In genomic region chr9:91428927-91429351, GRCh38 we compare ENCODE assay signal across 16 cellular contexts. TPM values are rescaled to one million over a fixed set of nuclear protein-coding genes. Genes with fewer than 3 reads are reported as not detected.
DNase-seq lines count a peak whose midpoint lies in the region; ATAC-seq and TF ChIP-seq lines count a peak whose summit lies in the region.
"Had no signal": no experiment of that assay in that cellular context is flagged by ENCODE, and none has a peak within 500 bp of the region (broad histone marks: within the 10 kb centered on the region; RNA-seq: fewer than 3 reads in every experiment).

No MANE protein-coding gene starts in this region.

- H3K79me2 ChIP-seq in trophoblast cell (ENCODE audit: control insufficient read depth, insufficient read depth, low read length, poor library complexity), result peaks cover 4% of the 10 kb centered on the region

- H2AK5ac ChIP-seq in trophoblast cell (ENCODE audit: low read length), result no peak overlapping the region

- H3K18ac ChIP-seq in trophoblast cell (ENCODE audit: low read length), result no peak overlapping the region

- H3K4ac ChIP-seq in trophoblast cell (ENCODE audit: low read depth, low read length), result no peak overlapping the region

- no peaks in the 10 kb centered on the region; the same call in 1 of the 2 replicates for H3K9me3 ChIP-seq in MG63
- H3K9me3 ChIP-seq in trophoblast cell (ENCODE audit: insufficient read depth, low read depth, low read length), result peaks cover 4% of the 10 kb centered on the region
- H3K9me3 ChIP-seq: BE2C had no signal

- H3K4me1 ChIP-seq in trophoblast cell (ENCODE audit: control insufficient read depth in 1 of 2, insufficient read depth in 2 of 2, low read length in 2 of 2), result peaks cover 3 to 5% of the 10 kb centered on the region in 2 experiments
- H3K4me1 ChIP-seq: BE2C had no signal

- no peak overlapping the region for H4K12ac ChIP-seq in trophoblast cell (ENCODE audit: low read depth, low read length)

- no peak overlapping the region for H3K23ac ChIP-seq in trophoblast cell (ENCODE audit: low read length)

- no peak overlapping the region for H2BK5ac ChIP-seq in trophoblast cell (ENCODE audit: low read depth, low read length, poor library complexity)

- no peak overlapping the region for H3K14ac ChIP-seq in trophoblast cell (ENCODE audit: low read length)

- H3K36me3 Mint-ChIP-seq in natural killer cell treated with Interleukin-12 subunit alpha and Interleukin-12 subunit beta and Interleukin-15 and Interleukin-18, amount 100 ng/mL, for 72 hours, result no peaks in the 10 kb centered on the region
- H3K36me3 Mint-ChIP-seq in natural killer cell, result no peaks in the 10 kb centered on the region
- H3K36me3 Mint-ChIP-seq: memory B cell had no signal

- no peak for DNase-seq in natural killer cell treated with Interleukin-12 subunit alpha and Interleukin-12 subunit beta and Interleukin-15 and Interleukin-18, amount 100 ng/mL, for 72 hours (ENCODE audit: low spot score)
- DNase-seq in natural killer cell, result no peak
- peak; percentile 17 for DNase-seq in SIG-M5 (lab: John Stamatoyannopoulos, UW)
- peak; percentile 90 for DNase-seq in iris pigment epithelial cell (ENCODE audit: low read depth)
- no peak for DNase-seq in globus pallidus (ENCODE audit: low spot score)
- DNase-seq in MG63, result no peak
- DNase-seq in trophoblast cell, result no peak
- DNase-seq: BE2C; DMS79 treated with DMSO at 0.1 percent for 48 hours; NCI-H187 treated with DMSO at 0.1 percent for 48 hours; NCI-H510A treated with DMSO at 0.1 percent for 48 hours; stimulated activated naive CD8-positive, alpha-beta T cell treated with anti-CD3 and anti-CD28 coated beads, Interleukin-15, amount 100 ng/mL, for 72 hours had no signal

- H3K36me3 ChIP-seq in MG63, result no peaks in the 10 kb centered on the region
- H3K36me3 ChIP-seq in trophoblast cell (ENCODE audit: control insufficient read depth in 1 of 2, insufficient read depth in 2 of 2, low read length in 2 of 2), result no peaks in the 10 kb centered on the region
- H3K36me3 ChIP-seq: BE2C had no signal

- H3K9ac ChIP-seq in trophoblast cell (ENCODE audit: low read length), result no peak overlapping the region

- H3K4me3 Mint-ChIP-seq in natural killer cell treated with Interleukin-12 subunit alpha and Interleukin-12 subunit beta and Interleukin-15 and Interleukin-18, amount 100 ng/mL, for 72 hours, result peak overlapping the region; percentile 43
- H3K4me3 Mint-ChIP-seq in natural killer cell, result no peak overlapping the region
- H3K4me3 Mint-ChIP-seq: memory B cell had no signal

- no peaks in the 10 kb centered on the region for H3K9me3 Mint-ChIP-seq in natural killer cell treated with Interleukin-12 subunit alpha and Interleukin-12 subunit beta and Interleukin-15 and Interleukin-18, amount 100 ng/mL, for 72 hours
- no peaks in the 10 kb centered on the region for H3K9me3 Mint-ChIP-seq in natural killer cell
- H3K9me3 Mint-ChIP-seq: memory B cell; stimulated activated naive CD8-positive, alpha-beta T cell treated with anti-CD3 and anti-CD28 coated beads, Interleukin-15, amount 100 ng/mL, for 72 hours had no signal

- no peak overlapping the region for H2BK120ac ChIP-seq in trophoblast cell (ENCODE audit: insufficient read depth, low read length, poor library complexity)

- H3K4me3 ChIP-seq in MG63 (no peak overlapping the region), trophoblast cell (ENCODE audit: low read depth, low read length) (no peak overlapping the region)
- H3K4me3 ChIP-seq: skin epidermis had no signal

- H2AFZ ChIP-seq in trophoblast cell (ENCODE audit: insufficient read depth, low read length, poor library complexity), result no peak overlapping the region

- no peak overlapping the region for H3K4me2 ChIP-seq in trophoblast cell (ENCODE audit: low read length)

- H3K27ac Mint-ChIP-seq in natural killer cell treated with Interleukin-12 subunit alpha and Interleukin-12 subunit beta and Interleukin-15 and Interleukin-18, amount 100 ng/mL, for 72 hours, result peak overlapping the region; percentile 32 to 81
- no peak overlapping the region for H3K27ac Mint-ChIP-seq in natural killer cell
- H3K27ac Mint-ChIP-seq: memory B cell; stimulated activated naive CD8-positive, alpha-beta T cell treated with anti-CD3 and anti-CD28 coated beads, Interleukin-15, amount 100 ng/mL, for 72 hours had no signal

- peaks cover 31 to 41% of the 10 kb centered on the region in 2 donors for H3K4me1 Mint-ChIP-seq in natural killer cell treated with Interleukin-12 subunit alpha and Interleukin-12 subunit beta and Interleukin-15 and Interleukin-18, amount 100 ng/mL, for 72 hours (ENCODE audit: low read depth in 2 of 2)
- H3K4me1 Mint-ChIP-seq in natural killer cell, result peaks cover 20% of the 10 kb centered on the region in 2 donors

- intact Hi-C loops in natural killer cell (cut with micrococcal nuclease), result no loop called here

- H3K79me1 ChIP-seq in trophoblast cell (ENCODE audit: low read length), result peaks cover 7% of the 10 kb centered on the region

- ATAC-seq in natural killer cell treated with Interleukin-12 subunit alpha and Interleukin-12 subunit beta and Interleukin-15 and Interleukin-18, amount 100 ng/mL, for 72 hours, result no peak
- no peak for ATAC-seq in natural killer cell
- no peak for ATAC-seq in GM18868 (IDR thresholded peaks at IDR 0.05; ENCODE audit: unreplicated experiment)
- ATAC-seq: HCT116; stimulated activated naive CD8-positive, alpha-beta T cell treated with anti-CD3 and anti-CD28 coated beads, Interleukin-15, amount 100 ng/mL, for 72 hours had no signal

- no peak overlapping the region for H3K27ac ChIP-seq in trophoblast cell (ENCODE audit: low read depth, low read length)

- H2BK12ac ChIP-seq in trophoblast cell (ENCODE audit: low read length), result no peak overlapping the region

- WGBS in trophoblast cell (ENCODE audit: extremely low coverage, insufficient coverage, insufficient read length), result no CpG with 5 or more reads among the region's 5 CpGs

- no peaks in the 10 kb centered on the region for H3K27me3 Mint-ChIP-seq in natural killer cell treated with Interleukin-12 subunit alpha and Interleukin-12 subunit beta and Interleukin-15 and Interleukin-18, amount 100 ng/mL, for 72 hours
- H3K27me3 Mint-ChIP-seq in natural killer cell (ENCODE audit: low read depth in 2 of 2), result no peaks in the 10 kb centered on the region

- no peak for TF ChIP-seq CTCF in natural killer cell (IDR thresholded peaks at IDR 0.05)

- H4K91ac ChIP-seq in trophoblast cell (ENCODE audit: low read depth, low read length), result no peak overlapping the region

- no peak overlapping the region for H4K8ac ChIP-seq in trophoblast cell (ENCODE audit: low read depth, low read length)

- no peaks in the 10 kb centered on the region for H3K27me3 ChIP-seq in MG63
- H3K27me3 ChIP-seq in trophoblast cell (ENCODE audit: insufficient read depth, low read length), result no peaks in the 10 kb centered on the region

RNA-seq across cellular contexts. Expression of gene NFIL3, which starts 5.3 kb away (rescaled TPM):
- 10 to 100 TPM; 28.7 to 79.7 TPM for total RNA-seq in natural killer cell treated with Interleukin-12 subunit alpha and Interleukin-12 subunit beta and Interleukin-15 and Interleukin-18, amount 100 ng/mL, for 72 hours
- total RNA-seq in natural killer cell, result 10 to 100 TPM; 94.6 to 98.0 (median 97.0) TPM
- 0.17 and 2.7 TPM in 2 replicates for total RNA-seq in MG63 (2014; rRNA removed; shearing (Covaris generic); ENCODE audit: low replicate concordance)
- 50.7 and 52.5 TPM in 2 replicates for polyA plus RNA-seq in trophoblast cell (2013)

Comparison
In these comparisons a context has a peak if more than half of its experiments do, and no peak if none do; other contexts are left out.
1. H3K27ac Mint-ChIP-seq: peak in natural killer cell treated with Interleukin-12 subunit alpha and Interleukin-12 subunit beta and Interleukin-15 and Interleukin-18, amount 100 ng/mL, for 72 hours (2 of 2); none in natural killer cell (0 of 2).
2. DNase-seq: peak in SIG-M5 (single experiment) and iris pigment epithelial cell (single experiment); none in natural killer cell treated with Interleukin-12 subunit alpha and Interleukin-12 subunit beta and Interleukin-15 and Interleukin-18, amount 100 ng/mL, for 72 hours (single experiment), natural killer cell (single experiment), globus pallidus (single experiment), MG63 (single experiment) and trophoblast cell (0 of 2).